ENCODE assay signal across 9 cellular contexts in the genomic region with DNA sequence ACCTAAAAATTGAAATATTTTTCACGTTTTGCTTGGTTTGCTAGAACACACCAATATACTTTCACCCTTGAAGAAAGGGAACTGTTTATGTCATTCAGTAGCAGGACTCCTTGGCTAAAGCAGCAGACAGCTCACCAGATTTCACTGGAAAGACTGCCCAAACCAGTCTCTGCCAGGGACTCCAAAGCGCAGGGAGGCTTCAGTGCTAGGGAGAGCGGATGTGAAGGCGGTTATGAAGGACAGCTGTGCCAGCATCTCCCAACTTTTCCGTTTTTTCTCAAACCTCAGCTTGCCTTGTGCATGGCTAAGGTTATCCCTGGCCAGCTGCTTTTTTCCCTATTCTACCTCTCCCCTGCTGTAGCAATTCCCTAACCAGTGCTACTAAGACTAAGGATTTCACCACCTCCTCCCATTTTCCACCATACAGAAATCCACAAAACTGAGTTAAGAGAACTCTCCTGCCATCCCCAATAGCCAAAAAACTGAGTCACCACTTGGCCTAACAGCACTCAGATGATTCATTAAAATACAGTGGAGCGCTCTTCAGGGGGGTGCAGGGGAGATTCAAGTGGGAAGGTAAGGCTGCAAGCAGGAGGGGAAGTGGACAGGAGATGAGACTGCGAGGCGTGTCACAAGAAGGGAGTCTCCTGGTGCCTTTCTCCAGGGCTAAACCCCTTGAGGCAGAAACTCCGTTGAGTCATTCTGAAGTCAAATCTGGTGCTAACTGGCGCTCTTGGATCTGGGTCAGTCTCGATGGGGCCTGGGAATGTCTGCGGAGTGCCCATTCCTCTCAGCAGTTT.
DNase-seq lines count a peak whose midpoint lies in the region; ATAC-seq and TF ChIP-seq lines count a peak whose summit lies in the region.
"Had no signal": no experiment of that assay in that cellular context is flagged by ENCODE, and none has a peak within 500 bp of the region (broad histone marks: within the 10 kb centered on the region; RNA-seq: fewer than 3 reads in every experiment).

No MANE protein-coding gene starts in this region.

- H4K20me1 ChIP-seq in H9 (ENCODE audit: control insufficient read depth, insufficient read depth, insufficient read length): no peaks in the 10 kb centered on the region

- peak; percentile 21 for TF ChIP-seq RAD21 in Ishikawa (IDR thresholded peaks at IDR 0.05; ENCODE audit: low read depth)

- peak; percentile 46; the same call in 1 of the 2 replicates for TF ChIP-seq EP300 in Ishikawa (IDR thresholded peaks at IDR 0.05; ENCODE audit: borderline replicate concordance)

- no peak overlapping the region for H3K4me3 Mint-ChIP-seq in H9

- H3K4me1 Mint-ChIP-seq in H9: peaks cover 7 to 14% of the 10 kb centered on the region in 2 experiments; a peak in 3 of 4 replicates

- no peak overlapping the region for H2AFZ ChIP-seq in H9 (ENCODE audit: low read length)

- H3K9ac ChIP-seq in H9 (ENCODE audit: extremely low read depth, insufficient read length, low read length): no peak overlapping the region

- H4K5ac ChIP-seq in H9 (ENCODE audit: insufficient read length, low read depth, low read length): no peak overlapping the region

- no peaks in the 10 kb centered on the region for H3K9me3 ChIP-seq in tibial artery
- no peaks in the 10 kb centered on the region for H3K9me3 ChIP-seq in H9 (ENCODE audit: control insufficient read depth, low read depth, low read length)

- H3K9me3 Mint-ChIP-seq in H9: 0 out of 5 replicates have a peak, but pooled peaks cover 0 to under 1% of the 10 kb centered on the region in 2 experiments
- H3K9me3 Mint-ChIP-seq: activated T-helper 2 cell treated with anti-CD3 and anti-CD28 coated beads, Interferon-gamma antibody, Interleukin-2, Interleukin-4, amounts not matched to agents 10 μg/mL and 5 μg/mL and 100 μg/mL, durations not matched to agents 14 hours and 24 hours and 36 hours had no signal

- no peak for TF ChIP-seq CTCF in tibial artery (IDR thresholded peaks at IDR 0.05)
- no peak for TF ChIP-seq CTCF in H9 (conservative IDR thresholded peaks at IDR 0.05)

- H3K36me3 ChIP-seq in tibial artery: no peaks in the 10 kb centered on the region

- no peak overlapping the region for H2BK120ac ChIP-seq in H9 (ENCODE audit: low read depth, low read length, poor library complexity, severe bottlenecking)

- no peak overlapping the region for H2AK5ac ChIP-seq in H9 (ENCODE audit: insufficient read length, low read length)

- no peaks in the 10 kb centered on the region for H3K36me3 Mint-ChIP-seq in H9 (ENCODE audit: insufficient read depth in 1 of 3, low read depth in 3 of 3)

- no peaks in the 10 kb centered on the region for H3K79me2 ChIP-seq in H9 (ENCODE audit: insufficient read depth, low read length)

- no peak overlapping the region for H2BK15ac ChIP-seq in H9 (ENCODE audit: low read depth, low read length)

- no peaks in the 10 kb centered on the region for H3K79me1 ChIP-seq in H9 (ENCODE audit: insufficient read depth, low read depth, low read length, poor library complexity, severe bottlenecking)

- H2BK20ac ChIP-seq in H9 (ENCODE audit: low read depth, low read length, poor library complexity, severe bottlenecking): no peak overlapping the region

- no peak overlapping the region for H3K23ac ChIP-seq in H9 (ENCODE audit: insufficient read length, low read depth, low read length)

- peak overlapping the region; percentile 48 to 63 for H3K27ac ChIP-seq in tibial artery
- no peak overlapping the region for H3K27ac ChIP-seq in H9 (ENCODE audit: insufficient read length, low read depth, low read length)

- in situ Hi-C loops in T47D (cut with HindIII; ENCODE audit: low pct_unique_long_range_greater_than_20kb, low sequenced_read_pairs): no loop called here

- no peaks in the 10 kb centered on the region for H3K23me2 ChIP-seq in H9 (ENCODE audit: insufficient read length, low read depth, low read length, poor library complexity, severe bottlenecking)

- peak overlapping the region in 1 of 2 donors; percentile 20 for H3K4me3 ChIP-seq in tibial artery

- no peak overlapping the region for H3T11ph ChIP-seq in H9 (ENCODE audit: low read length)

- no peak overlapping the region for H2BK5ac ChIP-seq in H9 (ENCODE audit: insufficient read length, low read length)

- H3K56ac ChIP-seq in H9 (ENCODE audit: insufficient read length, low read depth, low read length): no peak overlapping the region

- DNase-seq in T47D (ENCODE audit: low read depth in 1 of 2, low spot score in 1 of 2) (peak; percentile 13 to 77), islet precursor cell (peak; percentile 97), tibial artery (peak; percentile 44 to 75), NCI-H748 (lab: John Stamatoyannopoulos, UW; ENCODE audit: unreplicated experiment) (no peak), occipital lobe (lab: John Stamatoyannopoulos, UW) (no peak), H9 (no peak)

- no peak for ATAC-seq in GM21360 (IDR thresholded peaks at IDR 0.05; ENCODE audit: unreplicated experiment)

- WGBS in H9 (ENCODE audit: extremely low coverage, insufficient read length, low lambda C conversion rate): no CpG with 5 or more reads among the region's 12 CpGs

- no peak overlapping the region for H3K18ac ChIP-seq in H9 (ENCODE audit: insufficient read length, low read depth, low read length)

- no peak overlapping the region for H4K8ac ChIP-seq in H9 (replicated peaks; ENCODE audit: insufficient read length, low read depth, low read length)

- no peak overlapping the region for H4K91ac ChIP-seq in H9 (ENCODE audit: insufficient read length, low read depth, low read length)

- 0 out of 7 replicates have a peak overlapping the region, but pooled peaks of 1 of the 3 experiments have one; percentile 3 for H3K27ac Mint-ChIP-seq in H9
- H3K27ac Mint-ChIP-seq: activated T-helper 2 cell treated with anti-CD3 and anti-CD28 coated beads, Interferon-gamma antibody, Interleukin-2, Interleukin-4, amounts not matched to agents 10 μg/mL and 5 μg/mL and 100 μg/mL, durations not matched to agents 14 hours and 24 hours and 36 hours had no signal

- no peak overlapping the region for H2BK12ac ChIP-seq in H9 (ENCODE audit: insufficient read length, low read depth, low read length)

- H3K4ac ChIP-seq in H9 (ENCODE audit: low read depth, low read length): no peak overlapping the region

- H3K27me3 ChIP-seq in tibial artery (no peaks in the 10 kb centered on the region), H9 (ENCODE audit: insufficient read depth, low read length) (no peaks in the 10 kb centered on the region)

- no peak overlapping the region for H3K14ac ChIP-seq in H9 (ENCODE audit: insufficient read depth, low read length)

- no peak overlapping the region for H3K4me2 ChIP-seq in H9 (ENCODE audit: insufficient read depth, insufficient read length, low read length)

- H3K4me1 ChIP-seq in tibial artery (peaks cover 0 to 28% (median 23%) of the 10 kb centered on the region in 4 donors), H9 (ENCODE audit: insufficient read depth, low read length) (no peaks in the 10 kb centered on the region)

- intact Hi-C loops in tibial artery (cut with DNase I; ENCODE audit: low total_unique reads): loop anchor here (5.0 kb wide), 2 partner anchors 45 to 125 kb away; no protein-coding TSS in a partner anchor

- no peaks in the 10 kb centered on the region for H3K27me3 Mint-ChIP-seq in H9 (ENCODE audit: low read depth)

TF ChIP-seq in Ishikawa, 13 proteins besides CTCF, POLR2A, EP300 and RAD21:
- TF ChIP-seq YY1 (IDR thresholded peaks at IDR 0.05; ENCODE audit: low read depth) (0 out of 2 replicates have a peak, but pooled peaks have one; percentile 29), NFIC (IDR thresholded peaks at IDR 0.05) (peak; percentile 47), TAF1 (IDR thresholded peaks at IDR 0.05; ENCODE audit: low read depth) (0 out of 2 replicates have a peak, but pooled peaks have one; percentile 23), TCF12 (IDR thresholded peaks at IDR 0.05; ENCODE audit: low read depth) (peak; percentile 65)
- TF ChIP-seq, protein P1, sequence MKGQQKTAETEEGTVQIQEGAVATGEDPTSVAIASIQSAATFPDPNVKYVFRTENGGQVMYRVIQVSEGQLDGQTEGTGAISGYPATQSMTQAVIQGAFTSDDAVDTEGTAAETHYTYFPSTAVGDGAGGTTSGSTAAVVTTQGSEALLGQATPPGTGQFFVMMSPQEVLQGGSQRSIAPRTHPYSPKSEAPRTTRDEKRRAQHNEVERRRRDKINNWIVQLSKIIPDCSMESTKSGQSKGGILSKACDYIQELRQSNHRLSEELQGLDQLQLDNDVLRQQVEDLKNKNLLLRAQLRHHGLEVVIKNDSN (IDR thresholded peaks at IDR 0.05): no peak
- TF ChIP-seq, protein P2, sequence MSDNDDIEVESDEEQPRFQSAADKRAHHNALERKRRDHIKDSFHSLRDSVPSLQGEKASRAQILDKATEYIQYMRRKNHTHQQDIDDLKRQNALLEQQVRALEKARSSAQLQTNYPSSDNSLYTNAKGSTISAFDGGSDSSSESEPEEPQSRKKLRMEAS (IDR thresholded peaks at IDR 0.05): peak; percentile 34; the same call in 1 of the 2 replicates

Comparison
In these comparisons a context has a peak if more than half of its experiments do, and no peak if none do; other contexts are left out.
1. DNase-seq: peak in T47D (2 of 2), islet precursor cell (single experiment) and tibial artery (2 of 2); none in NCI-H748 (single experiment), occipital lobe (single experiment) and H9 (single experiment).